In genomic region chr1:55882931-55883330, GRCh38 we compare ENCODE assay signal across 30 cellular contexts.
"Had no signal": no experiment of that assay in that cellular context is flagged by ENCODE, and none has a peak within 500 bp of the region (broad histone marks: within the 10 kb centered on the region; RNA-seq: fewer than 3 reads in every experiment).

No MANE protein-coding gene starts in this region.

- H3K4me3 ChIP-seq: left lung, lower lobe of right lung, pancreas, prostate gland, skin epidermis, stomach, testis, thyroid gland, transverse colon, upper lobe of right lung had no signal

- H3K27me3 ChIP-seq: left lung, pancreas, stomach, testis, thyroid gland, transverse colon, upper lobe of right lung had no signal

- H3K36me3 Mint-ChIP-seq: mesothelial cell of epicardium; naive B cell; stimulated activated naive B cell treated with anti-CD40 and anti-IgM and Interleukin-4, amounts not matched to agents 10 μg/mL and 1 μg/mL and 100 μg/mL, for 72 hours had no signal

- H3K4me1 ChIP-seq: left lung, lower lobe of right lung, prostate gland, testis, transverse colon, upper lobe of right lung had no signal

- H3K9me3 ChIP-seq: left lung, lower lobe of right lung, pancreas, prostate gland, stomach, testis, thyroid gland, transverse colon, upper lobe of right lung had no signal

- H3K27ac Mint-ChIP-seq: mesothelial cell of epicardium; naive B cell; stimulated activated naive B cell treated with anti-CD40 and anti-IgM and Interleukin-4, amounts not matched to agents 10 μg/mL and 1 μg/mL and 100 μg/mL, for 72 hours had no signal

- H3K4me1 Mint-ChIP-seq: naive B cell; neural crest cell; stimulated activated naive B cell treated with anti-CD40 and anti-IgM and Interleukin-4, amounts not matched to agents 10 μg/mL and 1 μg/mL and 100 μg/mL, for 72 hours had no signal

- H3K27ac ChIP-seq: left lung, lower lobe of right lung, pancreas, prostate gland, skin epidermis, stomach, testis, thyroid gland, transverse colon, upper lobe of right lung had no signal

- H3K4me3 Mint-ChIP-seq: mesothelial cell of epicardium; naive B cell; nephron; neural crest cell; stimulated activated naive B cell treated with anti-CD40 and anti-IgM and Interleukin-4, amounts not matched to agents 10 μg/mL and 1 μg/mL and 100 μg/mL, for 72 hours had no signal

- ATAC-seq: left colon; left lung; lower lobe of right lung; pancreas; right cardiac atrium; sciatic nerve; stimulated activated naive B cell treated with anti-CD40 and anti-IgM and Interleukin-4, amounts not matched to agents 10 μg/mL and 1 μg/mL and 100 μg/mL, for 72 hours; stimulated activated naive CD8-positive, alpha-beta T cell treated with anti-CD3 and anti-CD28 coated beads, Interleukin-15, Interleukin-2, amounts not matched to agents 100 U/mL and 50 U/mL, for 24 hours; upper lobe of right lung had no signal

- DNase-seq: head of caudate nucleus; hypothalamus; left colon; left lung; lower lobe of right lung; mammary epithelial cell; mesendoderm; naive B cell; nucleus accumbens; pancreas; posterior cingulate gyrus; retina; right cardiac atrium; stimulated activated CD4-positive, alpha-beta T cell treated with anti-CD3 and anti-CD28 coated beads, Interleukin-12 subunit alpha, Interleukin-12 subunit beta, amount 100 ng/mL, for 4 hours; stimulated activated CD4-positive, alpha-beta T cell treated with anti-CD3 and anti-CD28 coated beads, Interleukin-15, amount 100 ng/mL, for 24 hours; stimulated activated CD4-positive, alpha-beta T cell treated with anti-CD3 and anti-CD28 coated beads, Interleukin-2, amount 100 ng/mL, for 24 hours; stimulated activated CD4-positive, alpha-beta T cell treated with anti-CD3 and anti-CD28 coated beads, Interleukin-4, amount 100 ng/mL, for 1 hour; stimulated activated naive B cell treated with anti-CD40 and anti-IgM and Interleukin-4, amounts not matched to agents 10 μg/mL and 1 μg/mL and 100 μg/mL, for 72 hours; stimulated activated naive CD8-positive, alpha-beta T cell treated with anti-CD3 and anti-CD28 coated beads, Interleukin-15, Interleukin-2, amounts not matched to agents 100 U/mL and 50 U/mL, for 24 hours; stomach; testis; thyroid gland; transverse colon; upper lobe of right lung had no signal

- H3K9me3 Mint-ChIP-seq: mesothelial cell of epicardium; naive B cell; nephron; neural crest cell; stimulated activated naive B cell treated with anti-CD40 and anti-IgM and Interleukin-4, amounts not matched to agents 10 μg/mL and 1 μg/mL and 100 μg/mL, for 72 hours had no signal

- H3K36me3 ChIP-seq: left lung, lower lobe of right lung, pancreas, prostate gland, stomach, thyroid gland, transverse colon, upper lobe of right lung had no signal
